7 cellular contexts compared by ENCODE assay signal in genomic region chr19:48714759-48715261, GRCh38. TPM values are rescaled to one million over a fixed set of nuclear protein-coding genes. Genes with fewer than 3 reads are reported as not detected.
A peak's percentile ranks its signal among the peaks of the same experiment; 100 is the strongest.
DNase-seq lines count a peak whose midpoint lies in the region; ATAC-seq, FAIRE-seq and TF ChIP-seq lines count a peak whose summit lies in the region.

No MANE protein-coding gene starts in this region.

- ATAC-seq in GM21825 (IDR thresholded peaks at IDR 0.05; ENCODE audit: unreplicated experiment), result no peak

- no peaks in the 10 kb centered on the region for H3K27me3 ChIP-seq in HUES64 (ENCODE audit: insufficient read depth, low read length)
- H3K27me3 ChIP-seq in adipocyte (replicated peaks; ENCODE audit: control insufficient read depth, insufficient read depth, low read length), result no peaks in the 10 kb centered on the region
- H3K27me3 ChIP-seq in kidney epithelial cell (ENCODE audit: control insufficient read depth, insufficient read depth, low read length), result no peaks in the 10 kb centered on the region

- peaks cover 25% of the 10 kb centered on the region for H3K4me1 ChIP-seq in HUES64 (ENCODE audit: insufficient read depth, low read length)
- H3K4me1 ChIP-seq in adipocyte (ENCODE audit: control insufficient read depth, insufficient read depth, low read length), result peaks cover 28% of the 10 kb centered on the region

- DNase-seq in adipocyte (ENCODE audit: low read depth) (no peak), kidney epithelial cell (ENCODE audit: low read depth) (no peak), substantia nigra (lab: John Stamatoyannopoulos, UW) (no peak), H54 (ENCODE audit: insufficient read length, low spot score) (no peak), GM10266 (ENCODE audit: extremely low spot score) (no peak)

- H3K27ac ChIP-seq in HUES64 (ENCODE audit: low read depth, low read length), result peak overlapping the region; percentile 32; the same call in 1 of the 2 replicates
- peak overlapping the region; percentile 90 for H3K27ac ChIP-seq in substantia nigra (ENCODE audit: low read depth, low read length, poor library complexity, severe bottlenecking)

- H3K4me3 ChIP-seq in HUES64 (ENCODE audit: low read length), result peak overlapping the region; percentile 60
- H3K4me3 ChIP-seq in adipocyte (ENCODE audit: low read length), result peak overlapping the region; percentile 84
- peak overlapping the region; percentile 46 for H3K4me3 ChIP-seq in kidney epithelial cell (ENCODE audit: low read depth, low read length)

- H3K9me3 ChIP-seq in HUES64 (ENCODE audit: insufficient read depth, low read depth, low read length), result no peaks in the 10 kb centered on the region
- peaks cover 4% of the 10 kb centered on the region for H3K9me3 ChIP-seq in adipocyte (ENCODE audit: control insufficient read depth, low read length)

- FAIRE-seq in H54 (lab: Jason Lieb, UNC), result no peak

- H3K9ac ChIP-seq in HUES64 (ENCODE audit: low read depth, low read length) (peak overlapping the region; percentile 62), adipocyte (ENCODE audit: low read length) (peak overlapping the region; percentile 90)

- TF ChIP-seq POLR2A in H54 (IDR thresholded peaks at IDR 0.05; ENCODE audit: low read depth, low read length), result no peak

- H3K36me3 ChIP-seq in HUES64 (ENCODE audit: insufficient read depth, low read length) (no peaks in the 10 kb centered on the region), adipocyte (ENCODE audit: control insufficient read depth, insufficient read depth, low read length, severe bottlenecking) (no peaks in the 10 kb centered on the region), kidney epithelial cell (ENCODE audit: control insufficient read depth, insufficient read depth, low read length) (no peaks in the 10 kb centered on the region)

- 77% methylated on average over 13 of the region's 13 CpGs for WGBS in HUES64

- no peak for TF ChIP-seq CTCF in kidney epithelial cell (IDR thresholded peaks at IDR 0.05; ENCODE audit: insufficient read depth, low read length, poor library complexity, severe bottlenecking)
- no peak for TF ChIP-seq CTCF in GM10266 (IDR thresholded peaks at IDR 0.05; ENCODE audit: control insufficient read depth, insufficient read depth, low read depth, missing control alignments)

RNA-seq across cellular contexts. Expression of gene MAMSTR, which starts 4.7 kb away (rescaled TPM):
- polyA plus RNA-seq in HUES64 (2013, experiment 1 of 2), result 1.4 TPM
- 1.5 TPM for polyA plus RNA-seq in HUES64 (2013, experiment 2 of 2)
- total RNA-seq in kidney epithelial cell, result 1.0 and 1.3 TPM in 2 replicates

RNA-seq across cellular contexts. Expression of gene FUT2, which starts 19.0 kb away (rescaled TPM):
- polyA plus RNA-seq in HUES64 (2013, experiment 1 of 2), result 3.0 TPM
- polyA plus RNA-seq in HUES64 (2013, experiment 2 of 2), result 1.7 TPM
- 1.8 and 1.9 TPM in 2 replicates for total RNA-seq in kidney epithelial cell

RNA-seq across cellular contexts. Expression of gene RASIP1, which starts 25.6 kb away (rescaled TPM):
- 0.75 TPM for polyA plus RNA-seq in HUES64 (2013, experiment 1 of 2)
- 1.1 TPM for polyA plus RNA-seq in HUES64 (2013, experiment 2 of 2)
- 3.8 and 4.8 TPM in 2 replicates for total RNA-seq in kidney epithelial cell

RNA-seq across cellular contexts. Expression of gene IZUMO1, which starts 31.9 kb away (rescaled TPM):
- polyA plus RNA-seq in HUES64 (2013, experiment 1 of 2), result 0.55 TPM
- not detected for polyA plus RNA-seq in HUES64 (2013, experiment 2 of 2)
- 0.25 TPM in 1 of 2 replicates, not detected in the other for total RNA-seq in kidney epithelial cell

RNA-seq across cellular contexts. Expression of gene FUT1, which starts 37.6 kb away (rescaled TPM):
- polyA plus RNA-seq in HUES64 (2013, experiment 1 of 2), result 2.4 TPM
- polyA plus RNA-seq in HUES64 (2013, experiment 2 of 2), result 2.9 TPM
- 10.4 and 12.3 TPM in 2 replicates for total RNA-seq in kidney epithelial cell
